In genomic region chr5:60960591-60960990, GRCh38 we compare ENCODE assay signal across 9 cellular contexts. TPM values are rescaled to one million over a fixed set of nuclear protein-coding genes. Genes with fewer than 3 reads are reported as not detected.
DNase-seq lines count a peak whose midpoint lies in the region; ATAC-seq and TF ChIP-seq lines count a peak whose summit lies in the region.
"Had no signal": no experiment of that assay in that cellular context is flagged by ENCODE, and none has a peak within 500 bp of the region (broad histone marks: within the 10 kb centered on the region; RNA-seq: fewer than 3 reads in every experiment).

No MANE protein-coding gene starts in this region.

- peak; percentile 59 for ATAC-seq in CD8-positive, alpha-beta T cell
- no peak for ATAC-seq in GM18868 (IDR thresholded peaks at IDR 0.05; ENCODE audit: unreplicated experiment)
- no peak for ATAC-seq in HG03135 (IDR thresholded peaks at IDR 0.05; ENCODE audit: unreplicated experiment)

- H3K27ac Mint-ChIP-seq in CD8-positive, alpha-beta T cell = no peak overlapping the region

- peak in 1 of 7 experiments; percentile 18 for DNase-seq in CD8-positive, alpha-beta T cell
- DNase-seq in HFF-Myc (ENCODE audit: extremely low read depth, low read depth) = no peak
- DNase-seq in brain microvascular endothelial cell = peak; percentile 25
- DNase-seq in myocyte (ENCODE audit: low read depth) = peak; percentile 21
- no peak for DNase-seq in GOT3 (lab: John Stamatoyannopoulos, UW)
- DNase-seq in activated CD8-positive, alpha-beta memory T cell treated with anti-CD3 and anti-CD28 coated beads, Interleukin-2, amount 50 U/mL, for 48 hours = no peak

- H3K9me3 Mint-ChIP-seq in CD8-positive, alpha-beta T cell = no peaks in the 10 kb centered on the region

- H3K4me1 ChIP-seq in CD8-positive, alpha-beta T cell (ENCODE audit: insufficient read depth, low read length) = peaks cover 5% of the 10 kb centered on the region

- H3K27ac ChIP-seq in CD8-positive, alpha-beta T cell (ENCODE audit: low read depth, low read length) = no peak overlapping the region
- no peak overlapping the region for H3K27ac ChIP-seq in brain microvascular endothelial cell
- H3K27ac ChIP-seq: epithelial cell of prostate had no signal

- H3K27me3 ChIP-seq in CD8-positive, alpha-beta T cell (ENCODE audit: insufficient read depth, low read length) = no peaks in the 10 kb centered on the region
- H3K27me3 ChIP-seq in brain microvascular endothelial cell (replicated peaks) = no peaks in the 10 kb centered on the region

- peak; percentile 74 for TF ChIP-seq CTCF in CD8-positive, alpha-beta T cell (IDR thresholded peaks at IDR 0.05)
- peak; percentile 43 for TF ChIP-seq CTCF in HFF-Myc (IDR thresholded peaks at IDR 0.05; ENCODE audit: low read depth, low read length, missing control alignments)
- peak; percentile 65 for TF ChIP-seq CTCF in brain microvascular endothelial cell (IDR thresholded peaks at IDR 0.05; ENCODE audit: low read depth, low read length, missing control alignments)

- CTCF ChIA-PET in CD8-positive, alpha-beta T cell (lab: Charles Lee) = interaction anchor here (0.7 to 6.1 kb wide), 3 partner anchors 11 to 698 kb away, joined by 3 to 47 read pairs (median 3); partner anchors contain the start of genes ERCC8 and NDUFAF2

- H3K27me3 Mint-ChIP-seq in CD8-positive, alpha-beta T cell (ENCODE audit: low read depth) = no peaks in the 10 kb centered on the region

- H3K36me3 ChIP-seq in CD8-positive, alpha-beta T cell (ENCODE audit: insufficient read depth, low read length) = no peaks in the 10 kb centered on the region
- no peaks in the 10 kb centered on the region for H3K36me3 ChIP-seq in brain microvascular endothelial cell (replicated peaks)

- in situ Hi-C loops in brain microvascular endothelial cell (cut with HindIII; ENCODE audit: low pct_ligation_motif_present, low sequenced_read_pairs) = no loop called here

- H3K9me3 ChIP-seq in CD8-positive, alpha-beta T cell (ENCODE audit: low read length) = no peaks in the 10 kb centered on the region

- peaks cover 22% of the 10 kb centered on the region for H3K4me1 Mint-ChIP-seq in CD8-positive, alpha-beta T cell (ENCODE audit: low read depth)

- POLR2A ChIA-PET in CD8-positive, alpha-beta T cell (lab: Charles Lee) = no interaction called here

- H3K4me3 ChIP-seq in CD8-positive, alpha-beta T cell (ENCODE audit: low read depth, low read length) = no peak overlapping the region
- H3K4me3 ChIP-seq in HFF-Myc (replicated peaks; ENCODE audit: low read depth, low read length) = no peak overlapping the region
- H3K4me3 ChIP-seq in brain microvascular endothelial cell (ENCODE audit: low read depth, low read length) = no peak overlapping the region

- no peaks in the 10 kb centered on the region for H3K36me3 Mint-ChIP-seq in CD8-positive, alpha-beta T cell

- intact Hi-C loops in CD8-positive, alpha-beta T cell (cut with DNase I, micrococcal nuclease) = loop anchor here (1.0 to 5.0 kb wide), 2 partner anchors 15 to 283 kb away; partner anchors contain the start of genes ERCC8 (in 1 of the 2) and NDUFAF2 (in 1 of the 2)

- no peak overlapping the region for H3K4me3 Mint-ChIP-seq in CD8-positive, alpha-beta T cell

RNA-seq across cellular contexts. Expression of gene NDUFAF2, which starts 15.6 kb away (rescaled TPM):
- total RNA-seq in CD8-positive, alpha-beta T cell = 1 to 10 TPM; 5.8 to 7.1 TPM
- total RNA-seq in myocyte = 29.0 and 33.9 TPM in 2 replicates
- polyA plus RNA-seq in myocyte (2012) = 48.7 TPM

RNA-seq across cellular contexts. Expression of gene ERCC8, which starts 15.7 kb away (rescaled TPM):
- total RNA-seq in CD8-positive, alpha-beta T cell = 1 to 10 TPM; 2.5 to 3.0 TPM
- 19.4 and 28.3 TPM in 2 replicates for total RNA-seq in myocyte
- 11.1 TPM for polyA plus RNA-seq in myocyte (2012)

Comparison
In these comparisons a context has a peak if more than half of its experiments do, and no peak if none do; other contexts are left out.
1. DNase-seq: peak in brain microvascular endothelial cell (single experiment) and myocyte (single experiment); none in HFF-Myc (single experiment), GOT3 (single experiment) and activated CD8-positive, alpha-beta memory T cell treated with anti-CD3 and anti-CD28 coated beads, Interleukin-2, amount 50 U/mL, for 48 hours (single experiment).
2. Peak in every context shown above with its lines, with median percentiles within 50 percentile points of each other: CTCF ChIP-seq.